25 cellular contexts compared by ENCODE assay signal in genomic region chr22:43830931-43831560, GRCh38. TPM values are rescaled to one million over a fixed set of nuclear protein-coding genes. Genes with fewer than 3 reads are reported as not detected.
DNase-seq lines count a peak whose midpoint lies in the region; ATAC-seq, FAIRE-seq and TF ChIP-seq lines count a peak whose summit lies in the region.
"Had no signal": no experiment of that assay in that cellular context is flagged by ENCODE, and none has a peak within 500 bp of the region (broad histone marks: within the 10 kb centered on the region; RNA-seq: fewer than 3 reads in every experiment).

No MANE protein-coding gene starts in this region.

- H3K4me3 ChIP-seq in heart right ventricle, result no peak overlapping the region
- no peak overlapping the region for H3K4me3 ChIP-seq in kidney (ENCODE audit: low read length in 2 of 2)
- no peak overlapping the region for H3K4me3 ChIP-seq in sigmoid colon
- H3K4me3 ChIP-seq: GM12878, K562, MG63, Peyer's patch, SK-N-MC had no signal

- intact Hi-C loops in heart right ventricle (cut with DNase I), result loop anchor here in 1 of 10 donors (5.0 kb wide), 1 partner anchor 56 kb away; no protein-coding TSS in a partner anchor
- intact Hi-C loops in Right ventricle myocardium superior (cut with DNase I), result no loop called here
- intact Hi-C loops in CD14-positive monocyte (cut with micrococcal nuclease), result no loop called here
- intact Hi-C loops in kidney (cut with DNase I), result no loop called here
- intact Hi-C loops in sigmoid colon (cut with DNase I), result no loop called here

- FAIRE-seq in kidney (lab: Jason Lieb, UNC), result no peak
- FAIRE-seq: GM12878, HepG2, K562 had no signal

- TF ChIP-seq CTCF in heart right ventricle (IDR thresholded peaks at IDR 0.05) (no peak), CD14-positive monocyte (IDR thresholded peaks at IDR 0.05) (no peak), kidney (IDR thresholded peaks at IDR 0.05; ENCODE audit: borderline replicate concordance, extremely low read depth, insufficient read depth) (no peak), sigmoid colon (IDR thresholded peaks at IDR 0.05) (no peak)

- no peaks in the 10 kb centered on the region for H3K36me3 Mint-ChIP-seq in CD14-positive monocyte
- H3K36me3 Mint-ChIP-seq: CD4-positive, alpha-beta memory T cell had no signal

- H3K27me3 ChIP-seq in heart right ventricle (peaks cover 0 to 15% (median under 1%) of the 10 kb centered on the region in 7 donors), sigmoid colon (peaks cover 0 to 12% (median 0%) of the 10 kb centered on the region in 3 donors)
- H3K27me3 ChIP-seq: BE2C, MG63, Peyer's patch had no signal

- H3K4me1 ChIP-seq in heart right ventricle, result peaks cover 11 to 28% (median 17%) of the 10 kb centered on the region in 9 donors
- peaks cover 2 to 5% of the 10 kb centered on the region in 2 donors for H3K4me1 ChIP-seq in kidney (ENCODE audit: control insufficient read depth in 1 of 2, insufficient read depth in 1 of 2, low read depth in 1 of 2, low read length in 2 of 2)
- H3K4me1 ChIP-seq in sigmoid colon, result peaks cover 0 to 21% (median 15%) of the 10 kb centered on the region in 4 donors
- H3K4me1 ChIP-seq: Caco-2, Peyer's patch had no signal

- no peak overlapping the region for H3K9ac ChIP-seq in kidney (ENCODE audit: low read length in 2 of 2)
- H3K9ac ChIP-seq: GM23248 had no signal

- H3K4me3 Mint-ChIP-seq in CD14-positive monocyte, result no peak overlapping the region
- H3K4me3 Mint-ChIP-seq: CD4-positive, alpha-beta memory T cell; H9 had no signal

- no peaks in the 10 kb centered on the region for H3K36me3 ChIP-seq in heart right ventricle
- H3K36me3 ChIP-seq in kidney (ENCODE audit: control insufficient read depth in 1 of 2, insufficient read depth in 2 of 2, low read length in 2 of 2), result no peaks in the 10 kb centered on the region
- H3K36me3 ChIP-seq in sigmoid colon, result no peaks in the 10 kb centered on the region
- H3K36me3 ChIP-seq: BE2C, MG63, Peyer's patch had no signal

- H3K9me3 ChIP-seq in heart right ventricle (no peaks in the 10 kb centered on the region), kidney (ENCODE audit: control insufficient read depth in 1 of 2, low read length in 2 of 2) (no peaks in the 10 kb centered on the region), sigmoid colon (no peaks in the 10 kb centered on the region)
- H3K9me3 ChIP-seq: BE2C, Caco-2, MG63, Peyer's patch had no signal

- peaks cover 0 to 2% (median 0%) of the 10 kb centered on the region in 7 donors for H3K9me3 Mint-ChIP-seq in CD14-positive monocyte
- H3K9me3 Mint-ChIP-seq: CD4-positive, alpha-beta memory T cell; H9 had no signal

- H3K27ac ChIP-seq in heart right ventricle (peak overlapping the region in 7 of 10 donors; percentile 70 to 90 (median 85)), kidney (ENCODE audit: low read depth in 2 of 2, low read length in 2 of 2) (no peak overlapping the region), sigmoid colon (no peak overlapping the region)
- H3K27ac ChIP-seq: Peyer's patch, SK-N-MC had no signal

- 76 to 82% methylated on average over 12 of the region's 12 CpGs for WGBS in heart right ventricle, 2 donors
- 59 to 74% methylated on average over 12 of the region's 12 CpGs for WGBS in sigmoid colon, 2 donors

- DNase-seq in heart right ventricle, result no peak
- DNase-seq in Right ventricle myocardium superior, result no peak
- DNase-seq in CD14-positive monocyte (ENCODE audit: low spot score), result peak; percentile 19
- peak; percentile 38 for DNase-seq in kidney
- peak; percentile 52 for DNase-seq in sigmoid colon
- no peak for DNase-seq in NCI-H128 (lab: John Stamatoyannopoulos, UW; ENCODE audit: unreplicated experiment)
- DNase-seq in anterior cingulate cortex (lab: John Stamatoyannopoulos, UW), result no peak
- DNase-seq: BE2C; Caco-2; CD4-positive, alpha-beta memory T cell; DND-41; H9; NCI-H1436; NCI-H1930; NCI-H510A treated with DMSO at 0.1 percent for 48 hours; NCI-H748 treated with DMSO at 0.1 percent for 48 hours had no signal

- H3K4me1 Mint-ChIP-seq in CD14-positive monocyte, result no peaks in the 10 kb centered on the region
- H3K4me1 Mint-ChIP-seq: CD4-positive, alpha-beta memory T cell had no signal

- TF ChIP-seq EP300 in sigmoid colon (IDR thresholded peaks at IDR 0.05), result no peak

- no peak overlapping the region for H3K27ac Mint-ChIP-seq in CD14-positive monocyte
- H3K27ac Mint-ChIP-seq: CD4-positive, alpha-beta memory T cell; H9 had no signal

- ATAC-seq in heart right ventricle, result no peak
- no peak for ATAC-seq in Right ventricle myocardium superior (ENCODE audit: poor library complexity)
- no peak for ATAC-seq in GM21367 (IDR thresholded peaks at IDR 0.05; ENCODE audit: unreplicated experiment)
- ATAC-seq: GM12878, HepG2, K562 had no signal

- peaks cover 4 to 20% (median 8%) of the 10 kb centered on the region in 3 donors for H3K27me3 Mint-ChIP-seq in CD14-positive monocyte (ENCODE audit: low read depth in 3 of 3)

- TF ChIP-seq POLR2A in sigmoid colon (IDR thresholded peaks at IDR 0.05), result no peak

RNA-seq across cellular contexts. Expression of gene EFCAB6, which starts 18.9 kb away (rescaled TPM):
- total RNA-seq in heart right ventricle (1 to 10 TPM; 1.0 to 4.3 (median 1.9) TPM), Right ventricle myocardium superior (1.7 TPM), kidney (11.8 TPM), sigmoid colon (1 to 10 TPM; 1.8 to 5.7 (median 3.5) TPM)
- polyA plus RNA-seq in heart right ventricle (under 1 TPM; 0.25 to 0.44 TPM), CD14-positive monocyte (not detected), kidney (ENCODE audit: insufficient read depth, low read depth, low replicate concordance) (1.5 TPM), sigmoid colon (under 1 TPM; 0.45 to 0.60 (median 0.46) TPM)
- total RNA-seq: Caco-2, HepG2, K562 had no signal
- polyA plus RNA-seq: HepG2 had no signal

RNA-seq across cellular contexts. Expression of gene SULT4A1, which starts 31.3 kb away (rescaled TPM):
- total RNA-seq in heart right ventricle (1 to 10 TPM in 1 of 10 donors, under 1 TPM in 7, not detected in 2; 0.19 to 1.2 (median 0.32) TPM), Right ventricle myocardium superior (0.51 TPM), kidney (0.57 TPM), sigmoid colon (1 to 10 TPM; 1.3 to 3.9 (median 2.4) TPM)
- polyA plus RNA-seq in heart right ventricle (under 1 TPM; 0.25 to 0.29 TPM), CD14-positive monocyte (not detected), kidney (ENCODE audit: insufficient read depth, low read depth, low replicate concordance) (0.52 TPM), sigmoid colon (1 to 10 TPM in 1 of 3 donors, not detected in 2; 2.2 TPM)
- total RNA-seq: Caco-2; CD4-positive, alpha-beta memory T cell; GM12878; GM23248; HepG2; OCI-LY7 had no signal
- polyA plus RNA-seq: CD4-positive, alpha-beta memory T cell; GM12878; GM23248; HepG2 had no signal

Comparison
In these comparisons a context has a peak if more than half of its experiments do, and no peak if none do; other contexts are left out.
1. DNase-seq: peak in CD14-positive monocyte (single experiment), kidney (single experiment) and sigmoid colon (single experiment); none in heart right ventricle (0 of 2), Right ventricle myocardium superior (single experiment), NCI-H128 (single experiment) and anterior cingulate cortex (0 of 58).
2. H3K27ac ChIP-seq: peak in heart right ventricle (7 of 10); none in kidney (0 of 2) and sigmoid colon (0 of 4).